ENCODE assay signal across 2 cellular contexts in the genomic region with DNA sequence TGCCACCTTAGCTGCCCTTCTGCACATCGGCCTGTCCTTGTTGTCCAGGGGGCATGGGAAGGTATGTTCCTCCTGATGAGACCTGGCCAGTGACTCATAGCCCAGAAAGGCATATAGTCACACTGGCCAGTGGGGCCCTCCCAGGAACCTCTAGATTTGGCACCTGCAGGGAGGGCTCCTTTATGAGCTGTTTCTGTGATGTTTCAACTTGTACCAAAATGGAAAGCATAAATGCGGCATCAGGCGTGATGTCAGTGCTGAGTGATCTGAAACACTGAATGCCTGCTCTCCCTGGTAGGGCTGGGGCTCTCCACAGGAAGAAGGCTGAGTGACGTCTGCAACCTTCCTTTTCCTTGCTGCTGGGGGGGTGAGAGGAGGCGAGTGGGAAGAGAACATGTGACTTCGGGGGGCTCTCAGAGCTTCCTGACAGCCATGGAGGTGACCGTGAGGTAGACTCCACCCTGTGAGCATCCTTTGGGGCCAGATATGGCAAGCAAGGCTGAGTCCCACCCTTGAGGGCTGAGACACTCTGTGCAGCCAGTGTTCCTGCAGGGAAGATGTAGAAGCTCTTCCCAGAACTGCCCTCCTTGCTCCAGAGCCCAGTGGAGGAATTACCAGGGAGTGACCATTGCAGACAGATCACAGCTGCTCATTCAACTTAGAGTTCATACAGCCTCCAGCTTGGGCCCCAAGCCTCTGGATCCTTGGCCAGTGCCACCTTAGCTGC.
TF ChIP-seq lines count a peak whose summit lies in the region.

No MANE protein-coding gene starts in this region.

TF ChIP-seq in HCT116, 20 proteins besides CTCF, POLR2A, EP300 and RAD21:
- no peak for TF ChIP-seq FOSL1 (IDR thresholded peaks at IDR 0.05; ENCODE audit: low read depth)
- TF ChIP-seq CBX3 (IDR thresholded peaks at IDR 0.05; ENCODE audit: low read depth): no peak
- no peak for TF ChIP-seq JUND (IDR thresholded peaks at IDR 0.05)
- TF ChIP-seq CEBPB (IDR thresholded peaks at IDR 0.05; ENCODE audit: low read depth): no peak
- TF ChIP-seq, protein P1, sequence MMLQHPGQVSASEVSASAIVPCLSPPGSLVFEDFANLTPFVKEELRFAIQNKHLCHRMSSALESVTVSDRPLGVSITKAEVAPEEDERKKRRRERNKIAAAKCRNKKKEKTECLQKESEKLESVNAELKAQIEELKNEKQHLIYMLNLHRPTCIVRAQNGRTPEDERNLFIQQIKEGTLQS (IDR thresholded peaks at IDR 0.05): no peak
- TF ChIP-seq SRF (IDR thresholded peaks at IDR 0.05; ENCODE audit: low read depth): no peak
- no peak for TF ChIP-seq ZFX (IDR thresholded peaks at IDR 0.05)
- no peak for TF ChIP-seq ZNF274 (IDR thresholded peaks at IDR 0.05; ENCODE audit: low read depth, low read length)
- no peak for TF ChIP-seq YY1 (IDR thresholded peaks at IDR 0.05; ENCODE audit: extremely low read depth, insufficient replicate concordance, low read depth, low read length)
- TF ChIP-seq, protein P2, sequence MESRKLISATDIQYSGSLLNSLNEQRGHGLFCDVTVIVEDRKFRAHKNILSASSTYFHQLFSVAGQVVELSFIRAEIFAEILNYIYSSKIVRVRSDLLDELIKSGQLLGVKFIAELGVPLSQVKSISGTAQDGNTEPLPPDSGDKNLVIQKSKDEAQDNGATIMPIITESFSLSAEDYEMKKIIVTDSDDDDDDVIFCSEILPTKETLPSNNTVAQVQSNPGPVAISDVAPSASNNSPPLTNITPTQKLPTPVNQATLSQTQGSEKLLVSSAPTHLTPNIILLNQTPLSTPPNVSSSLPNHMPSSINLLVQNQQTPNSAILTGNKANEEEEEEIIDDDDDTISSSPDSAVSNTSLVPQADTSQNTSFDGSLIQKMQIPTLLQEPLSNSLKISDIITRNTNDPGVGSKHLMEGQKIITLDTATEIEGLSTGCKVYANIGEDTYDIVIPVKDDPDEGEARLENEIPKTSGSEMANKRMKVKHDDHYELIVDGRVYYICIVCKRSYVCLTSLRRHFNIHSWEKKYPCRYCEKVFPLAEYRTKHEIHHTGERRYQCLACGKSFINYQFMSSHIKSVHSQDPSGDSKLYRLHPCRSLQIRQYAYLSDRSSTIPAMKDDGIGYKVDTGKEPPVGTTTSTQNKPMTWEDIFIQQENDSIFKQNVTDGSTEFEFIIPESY (IDR thresholded peaks at IDR 0.05; ENCODE audit: extremely low read depth, insufficient replicate concordance, low read length): no peak

TF ChIP-seq in GM12878, 131 proteins besides CTCF, POLR2A, EP300 and RAD21:
- TF ChIP-seq ZNF384 (IDR thresholded peaks at IDR 0.05; ENCODE audit: borderline replicate concordance, low read depth, low read length) (no peak), CREB1 (IDR thresholded peaks at IDR 0.05; ENCODE audit: low read depth) (peak; percentile 85), CREM (IDR thresholded peaks at IDR 0.05; ENCODE audit: low read depth) (peak; percentile 74), ASH2L (IDR thresholded peaks at IDR 0.05; ENCODE audit: borderline replicate concordance, low read depth) (no peak), EGR1 (IDR thresholded peaks at IDR 0.05; ENCODE audit: borderline replicate concordance in 1 of 2, low read depth in 2 of 2, low read length in 2 of 2) (0 out of 3 replicates have a peak, but pooled peaks of 1 of the 2 experiments have one; percentile 8), SPI1 (IDR thresholded peaks at IDR 0.05; ENCODE audit: borderline replicate concordance, insufficient read depth, low read depth, low read length) (no peak), EED (IDR thresholded peaks at IDR 0.05; ENCODE audit: low read depth) (peak; percentile 61; the same call in 1 of the 2 replicates)
- TF ChIP-seq, protein P3, sequence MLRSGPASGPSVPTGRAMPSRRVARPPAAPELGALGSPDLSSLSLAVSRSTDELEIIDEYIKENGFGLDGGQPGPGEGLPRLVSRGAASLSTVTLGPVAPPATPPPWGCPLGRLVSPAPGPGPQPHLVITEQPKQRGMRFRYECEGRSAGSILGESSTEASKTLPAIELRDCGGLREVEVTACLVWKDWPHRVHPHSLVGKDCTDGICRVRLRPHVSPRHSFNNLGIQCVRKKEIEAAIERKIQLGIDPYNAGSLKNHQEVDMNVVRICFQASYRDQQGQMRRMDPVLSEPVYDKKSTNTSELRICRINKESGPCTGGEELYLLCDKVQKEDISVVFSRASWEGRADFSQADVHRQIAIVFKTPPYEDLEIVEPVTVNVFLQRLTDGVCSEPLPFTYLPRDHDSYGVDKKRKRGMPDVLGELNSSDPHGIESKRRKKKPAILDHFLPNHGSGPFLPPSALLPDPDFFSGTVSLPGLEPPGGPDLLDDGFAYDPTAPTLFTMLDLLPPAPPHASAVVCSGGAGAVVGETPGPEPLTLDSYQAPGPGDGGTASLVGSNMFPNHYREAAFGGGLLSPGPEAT (IDR thresholded peaks at IDR 0.05; ENCODE audit: low read depth): no peak
